In the genomic region with DNA sequence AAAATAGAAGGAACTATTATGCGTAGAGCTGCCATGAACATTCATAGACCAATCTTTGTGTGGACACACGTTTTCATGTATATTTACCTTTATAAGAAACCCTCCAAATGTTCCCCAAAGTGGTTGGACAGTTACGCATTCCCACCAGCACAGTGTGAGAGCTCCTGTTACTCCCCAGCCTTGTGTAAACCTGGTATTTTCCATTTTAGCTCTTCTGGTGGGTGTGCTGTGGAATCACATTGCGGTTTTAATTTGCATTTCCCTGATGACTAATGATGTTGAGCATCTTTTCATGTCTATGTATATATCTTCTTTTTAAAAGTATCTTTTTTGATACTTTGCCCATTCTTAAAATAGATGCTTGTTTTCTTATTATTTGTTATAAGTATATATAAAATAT, we compare ENCODE assay signal across 15 cellular contexts. TPM values are rescaled to one million over a fixed set of nuclear protein-coding genes. Genes with fewer than 3 reads are reported as not detected.
A peak's percentile ranks its signal among the peaks of the same experiment; 100 is the strongest.
DNase-seq lines count a peak whose midpoint lies in the region; ATAC-seq and TF ChIP-seq lines count a peak whose summit lies in the region.
"Had no signal": no experiment of that assay in that cellular context is flagged by ENCODE, and none has a peak within 500 bp of the region (broad histone marks: within the 10 kb centered on the region; RNA-seq: fewer than 3 reads in every experiment).

No MANE protein-coding gene starts in this region.

- H3K36me3 ChIP-seq in mesendoderm (ENCODE audit: control insufficient read depth, insufficient read depth, low read length) (no peaks in the 10 kb centered on the region), Caco-2 (ENCODE audit: control insufficient read depth, insufficient read depth, low read length) (no peaks in the 10 kb centered on the region), upper lobe of right lung (no peaks in the 10 kb centered on the region)
- H3K36me3 ChIP-seq: cardiac muscle cell had no signal

- no peaks in the 10 kb centered on the region; the same call in 1 of the 2 replicates for H3K9me3 ChIP-seq in Caco-2
- peaks cover 3% of the 10 kb centered on the region for H3K9me3 ChIP-seq in upper lobe of right lung

- H3K4me3 ChIP-seq in HFF-Myc (replicated peaks; ENCODE audit: low read depth, low read length) (no peak overlapping the region), mesendoderm (ENCODE audit: low read length) (no peak overlapping the region), Caco-2 (ENCODE audit: low read depth, low read length) (no peak overlapping the region), upper lobe of right lung (no peak overlapping the region)
- H3K4me3 ChIP-seq: cardiac muscle cell had no signal

- H4K8ac ChIP-seq in mesendoderm (ENCODE audit: low read depth, low read length): no peak overlapping the region

- no peaks in the 10 kb centered on the region for H3K79me1 ChIP-seq in mesendoderm (ENCODE audit: low read length)

- TF ChIP-seq CTCF in HFF-Myc (IDR thresholded peaks at IDR 0.05; ENCODE audit: low read depth, low read length, missing control alignments) (no peak), Caco-2 (IDR thresholded peaks at IDR 0.05; ENCODE audit: insufficient read depth in 1 of 2, low read depth in 1 of 2, low read length in 1 of 2, severe bottlenecking in 1 of 2, unreplicated experiment in 1 of 2) (no peak), upper lobe of right lung (IDR thresholded peaks at IDR 0.05) (no peak)

- H4K5ac ChIP-seq in mesendoderm (ENCODE audit: low read length): no peak overlapping the region

- no peak overlapping the region for H2BK120ac ChIP-seq in mesendoderm (ENCODE audit: low read depth, low read length)

- H3K4me3 Mint-ChIP-seq in activated CD8-positive, alpha-beta memory T cell treated with anti-CD3 and anti-CD28 coated beads, Interleukin-2, amount 10 ng/mL, durations not matched to agents 7 days and 5 days: peak overlapping the region; percentile 30
- H3K4me3 Mint-ChIP-seq in activated naive CD4-positive, alpha-beta T cell treated with anti-CD3 and anti-CD28 coated beads, Interleukin-2, amount 50 U/mL, for 24 hours: peak overlapping the region; percentile 33
- H3K4me3 Mint-ChIP-seq in Caco-2 (ENCODE audit: unreplicated experiment): no peak overlapping the region

- POLR2A ChIA-PET in Caco-2 (lab: Charles Lee): no interaction called here

- H3K4me2 ChIP-seq in mesendoderm (ENCODE audit: low read length): no peak overlapping the region

- BruUV-seq in Caco-2 (replicated peaks; lab: Mats Ljungman, UMichigan): no TSS peak

- H3K27me3 Mint-ChIP-seq in activated CD8-positive, alpha-beta memory T cell treated with anti-CD3 and anti-CD28 coated beads, Interleukin-2, amount 10 ng/mL, durations not matched to agents 7 days and 5 days: no peaks in the 10 kb centered on the region
- H3K27me3 Mint-ChIP-seq in activated naive CD4-positive, alpha-beta T cell treated with anti-CD3 and anti-CD28 coated beads, Interleukin-2, amount 50 U/mL, for 24 hours: no peaks in the 10 kb centered on the region
- H3K27me3 Mint-ChIP-seq in Caco-2 (ENCODE audit: insufficient read depth, unreplicated experiment): no peaks in the 10 kb centered on the region

- intact Hi-C loops in Caco-2 (cut with micrococcal nuclease; ENCODE audit: unreplicated experiment): no loop called here
- intact Hi-C loops in upper lobe of right lung (cut with DNase I): no loop called here

- H3K9ac ChIP-seq in mesendoderm (ENCODE audit: low read length): no peak overlapping the region
- H3K9ac ChIP-seq: parathyroid adenoma had no signal

- no peak overlapping the region for H3K23ac ChIP-seq in mesendoderm (ENCODE audit: low read length)

- peaks cover 7% of the 10 kb centered on the region for H3K9me3 Mint-ChIP-seq in activated CD8-positive, alpha-beta memory T cell treated with anti-CD3 and anti-CD28 coated beads, Interleukin-2, amount 10 ng/mL, durations not matched to agents 7 days and 5 days (ENCODE audit: low read depth)
- peaks cover 5% of the 10 kb centered on the region for H3K9me3 Mint-ChIP-seq in activated naive CD4-positive, alpha-beta T cell treated with anti-CD3 and anti-CD28 coated beads, Interleukin-2, amount 50 U/mL, for 24 hours
- H3K9me3 Mint-ChIP-seq in Caco-2 (ENCODE audit: unreplicated experiment): peaks cover 12% of the 10 kb centered on the region

- H2BK5ac ChIP-seq in mesendoderm (ENCODE audit: low read length): no peak overlapping the region

- CTCF ChIA-PET in activated CD8-positive, alpha-beta memory T cell treated with anti-CD3 and anti-CD28 coated beads, Interleukin-2, amount 10 ng/mL, durations not matched to agents 7 days and 5 days (lab: Charles Lee): interaction anchor here (0.7 to 1.4 kb wide), 4 partner anchors 19 to 142 kb away, joined by 3 to 5 read pairs (median 3); no protein-coding TSS in a partner anchor
- CTCF ChIA-PET in Caco-2 (lab: Charles Lee): no interaction called here

- ATAC-seq in activated CD8-positive, alpha-beta memory T cell treated with anti-CD3 and anti-CD28 coated beads, Interleukin-2, amount 10 ng/mL, durations not matched to agents 7 days and 5 days: peak; percentile 11
- no peak for ATAC-seq in upper lobe of right lung

- H3K4me1 Mint-ChIP-seq in activated CD8-positive, alpha-beta memory T cell treated with anti-CD3 and anti-CD28 coated beads, Interleukin-2, amount 10 ng/mL, durations not matched to agents 7 days and 5 days: peaks cover 48% of the 10 kb centered on the region
- H3K4me1 Mint-ChIP-seq in activated naive CD4-positive, alpha-beta T cell treated with anti-CD3 and anti-CD28 coated beads, Interleukin-2, amount 50 U/mL, for 24 hours: peaks cover 66% of the 10 kb centered on the region
- peaks cover 6% of the 10 kb centered on the region for H3K4me1 Mint-ChIP-seq in Caco-2 (ENCODE audit: low read depth, unreplicated experiment)

- H2BK15ac ChIP-seq in mesendoderm (replicated peaks; ENCODE audit: low read depth): no peak overlapping the region

- H3K18ac ChIP-seq in mesendoderm (ENCODE audit: low read length): no peak overlapping the region

- H3K4ac ChIP-seq in mesendoderm (ENCODE audit: low read depth, low read length): no peak overlapping the region

- no CpG with 5 or more reads among the region's 4 CpGs for WGBS in mesendoderm (ENCODE audit: extremely low coverage, insufficient coverage, low lambda C conversion rate)

- no peak overlapping the region for H2AK5ac ChIP-seq in mesendoderm (ENCODE audit: low read length)

- H3K36me3 Mint-ChIP-seq in activated CD8-positive, alpha-beta memory T cell treated with anti-CD3 and anti-CD28 coated beads, Interleukin-2, amount 10 ng/mL, durations not matched to agents 7 days and 5 days: peaks cover 42% of the 10 kb centered on the region
- peaks cover 4% of the 10 kb centered on the region for H3K36me3 Mint-ChIP-seq in activated naive CD4-positive, alpha-beta T cell treated with anti-CD3 and anti-CD28 coated beads, Interleukin-2, amount 50 U/mL, for 24 hours
- H3K36me3 Mint-ChIP-seq in Caco-2 (ENCODE audit: insufficient read depth, unreplicated experiment): no peaks in the 10 kb centered on the region

- H3K79me2 ChIP-seq in mesendoderm (ENCODE audit: control insufficient read depth, insufficient read depth, low read length): no peaks in the 10 kb centered on the region
- H3K79me2 ChIP-seq: parathyroid adenoma had no signal

- H3K27ac ChIP-seq in mesendoderm (ENCODE audit: low read depth, low read length) (no peak overlapping the region), upper lobe of right lung (no peak overlapping the region)
- H3K27ac ChIP-seq: cardiac muscle cell, parathyroid adenoma had no signal

- H3K4me1 ChIP-seq in mesendoderm (ENCODE audit: control insufficient read depth, low read depth, low read length): no peaks in the 10 kb centered on the region
- no peaks in the 10 kb centered on the region for H3K4me1 ChIP-seq in Caco-2
- H3K4me1 ChIP-seq in upper lobe of right lung: peaks cover 4% of the 10 kb centered on the region
- H3K4me1 ChIP-seq: parathyroid adenoma had no signal

- no peak overlapping the region for H3K56ac ChIP-seq in mesendoderm (ENCODE audit: low read length)

- no peaks in the 10 kb centered on the region for H3K27me3 ChIP-seq in mesendoderm (ENCODE audit: insufficient read depth, low read length, poor library complexity)
- no peaks in the 10 kb centered on the region for H3K27me3 ChIP-seq in Caco-2 (replicated peaks; ENCODE audit: control insufficient read depth, insufficient read depth, low read length)
- H3K27me3 ChIP-seq in upper lobe of right lung: no peaks in the 10 kb centered on the region
- H3K27me3 ChIP-seq: cardiac muscle cell had no signal

- H3K27ac Mint-ChIP-seq in activated CD8-positive, alpha-beta memory T cell treated with anti-CD3 and anti-CD28 coated beads, Interleukin-2, amount 10 ng/mL, durations not matched to agents 7 days and 5 days: peak overlapping the region; percentile 45
- H3K27ac Mint-ChIP-seq in activated naive CD4-positive, alpha-beta T cell treated with anti-CD3 and anti-CD28 coated beads, Interleukin-2, amount 50 U/mL, for 24 hours: peak overlapping the region; percentile 86
- no peak overlapping the region for H3K27ac Mint-ChIP-seq in Caco-2 (ENCODE audit: unreplicated experiment)

- DNase-seq in activated CD8-positive, alpha-beta memory T cell treated with anti-CD3 and anti-CD28 coated beads, Interleukin-2, amount 10 ng/mL, durations not matched to agents 7 days and 5 days: no peak
- no peak for DNase-seq in activated CD8-positive, alpha-beta memory T cell treated with anti-CD3 and anti-CD28 coated beads, Interleukin-2, amount 50 U/mL, for 4 hours
- DNase-seq in HFF-Myc (ENCODE audit: extremely low read depth, low read depth) (peak; percentile 22), mesendoderm (peak; percentile 37), NCI-H2081 treated with DMSO at 0.1 percent for 48 hours (lab: John Stamatoyannopoulos, UW) (no peak), Caco-2 (no peak), upper lobe of right lung (no peak)
- DNase-seq: DMS 273 treated with DMSO at 0.1 percent for 48 hours, kidney, NCI-H187 treated with DMSO at 0.1 percent for 48 hours had no signal

RNA-seq across cellular contexts. Expression of gene UBASH3A, which starts 3.2 kb away (rescaled TPM):
- 10 to 100 TPM; 75.3 to 89.5 TPM for total RNA-seq in activated CD8-positive, alpha-beta memory T cell treated with anti-CD3 and anti-CD28 coated beads, Interleukin-2, amount 10 ng/mL, durations not matched to agents 7 days and 5 days
- polyA plus RNA-seq in mesendoderm (2013, experiment 1 of 2): not detected
- not detected for polyA plus RNA-seq in mesendoderm (2013, experiment 2 of 2)
- total RNA-seq in Caco-2 (2022): not detected in 2 replicates
- total RNA-seq in upper lobe of right lung: 1.5 TPM
- total RNA-seq: cardiac muscle cell, endothelial cell of umbilical vein had no signal
- polyA plus RNA-seq: cardiac muscle cell, endothelial cell of umbilical vein had no signal

RNA-seq across cellular contexts. Expression of gene TMPRSS3, which starts 4.7 kb away (rescaled TPM):
- total RNA-seq in activated CD8-positive, alpha-beta memory T cell treated with anti-CD3 and anti-CD28 coated beads, Interleukin-2, amount 10 ng/mL, durations not matched to agents 7 days and 5 days: 10 to 100 TPM; 22.3 to 27.4 TPM
- 0.01 TPM for polyA plus RNA-seq in mesendoderm (2013, experiment 1 of 2)
- 0.03 TPM for polyA plus RNA-seq in mesendoderm (2013, experiment 2 of 2)
- total RNA-seq in Caco-2 (2022): not detected in 2 replicates
- total RNA-seq in upper lobe of right lung: 4.1 TPM
- total RNA-seq: cardiac muscle cell, endothelial cell of umbilical vein had no signal
- polyA plus RNA-seq: cardiac muscle cell, endothelial cell of umbilical vein had no signal

RNA-seq across cellular contexts. Expression of gene TFF1, which starts 34.2 kb away (rescaled TPM):
- total RNA-seq in activated CD8-positive, alpha-beta memory T cell treated with anti-CD3 and anti-CD28 coated beads, Interleukin-2, amount 10 ng/mL, durations not matched to agents 7 days and 5 days: not detected
- not detected for polyA plus RNA-seq in mesendoderm (2013, experiment 1 of 2)
- polyA plus RNA-seq in mesendoderm (2013, experiment 2 of 2): not detected
- total RNA-seq in Caco-2 (2022): 9.8 and 26.3 TPM in 2 replicates
- not detected for total RNA-seq in upper lobe of right lung
- total RNA-seq: cardiac muscle cell, endothelial cell of umbilical vein, kidney had no signal
- polyA plus RNA-seq: cardiac muscle cell, endothelial cell of umbilical vein had no signal

RNA-seq across cellular contexts. Expression of gene TFF2, which starts 49.7 kb away (rescaled TPM):
- not detected for total RNA-seq in activated CD8-positive, alpha-beta memory T cell treated with anti-CD3 and anti-CD28 coated beads, Interleukin-2, amount 10 ng/mL, durations not matched to agents 7 days and 5 days
- polyA plus RNA-seq in mesendoderm (2013, experiment 1 of 2): not detected
- polyA plus RNA-seq in mesendoderm (2013, experiment 2 of 2): 0.06 TPM
- total RNA-seq in Caco-2 (2022) (1.2 and 3.4 TPM in 2 replicates), upper lobe of right lung (not detected)
- total RNA-seq: cardiac muscle cell, endothelial cell of umbilical vein, kidney, ureter had no signal
- polyA plus RNA-seq: cardiac muscle cell, endothelial cell of umbilical vein had no signal

Comparison
In these comparisons a context has a peak if more than half of its experiments do, and no peak if none do; other contexts are left out.
1. DNase-seq: peak in HFF-Myc (single experiment) and mesendoderm (single experiment); none in activated CD8-positive, alpha-beta memory T cell treated with anti-CD3 and anti-CD28 coated beads, Interleukin-2, amount 10 ng/mL, durations not matched to agents 7 days and 5 days (single experiment), activated CD8-positive, alpha-beta memory T cell treated with anti-CD3 and anti-CD28 coated beads, Interleukin-2, amount 50 U/mL, for 4 hours (single experiment), NCI-H2081 treated with DMSO at 0.1 percent for 48 hours (single experiment), Caco-2 (0 of 2) and upper lobe of right lung (single experiment).
2. RNA of gene UBASH3A, which starts 3.2 kb away (total RNA-seq): 75.3 to 89.5 TPM in activated CD8-positive, alpha-beta memory T cell treated with anti-CD3 and anti-CD28 coated beads, Interleukin-2, amount 10 ng/mL, durations not matched to agents 7 days and 5 days; 1.5 TPM in upper lobe of right lung (single experiment) and not detected in Caco-2; every median in the first group is over 10 times any median in the second.
3. RNA of gene TFF1, which starts 34.2 kb away (total RNA-seq): 9.8 to 26.3 TPM in Caco-2; not detected in activated CD8-positive, alpha-beta memory T cell treated with anti-CD3 and anti-CD28 coated beads, Interleukin-2, amount 10 ng/mL, durations not matched to agents 7 days and 5 days and not detected in upper lobe of right lung (single experiment); every median in the first group is over 10 times any median in the second.